Comparison of ENCODE assay signal across 8 cellular contexts in the genomic region with DNA sequence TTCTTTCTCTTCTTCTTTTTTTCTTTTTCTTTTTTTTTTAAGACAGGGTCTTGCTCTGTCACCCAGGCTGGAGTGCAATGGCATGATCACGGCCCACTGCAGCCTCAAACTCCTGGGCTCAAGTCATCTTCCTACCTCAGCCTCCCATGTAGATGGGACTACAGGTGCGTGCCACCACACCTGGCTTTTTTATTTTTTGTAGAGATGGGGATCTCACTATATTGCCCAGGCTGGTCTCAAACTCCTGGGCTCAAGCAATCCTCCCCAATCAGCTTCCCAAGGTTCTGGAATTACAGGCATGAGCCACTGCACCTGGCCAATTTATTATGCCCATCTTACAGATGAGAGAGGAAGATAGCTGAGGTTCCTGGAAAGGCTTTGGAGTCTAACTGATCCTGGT. TPM values are rescaled to one million over a fixed set of nuclear protein-coding genes. Genes with fewer than 3 reads are reported as not detected.
DNase-seq lines count a peak whose midpoint lies in the region; ATAC-seq and TF ChIP-seq lines count a peak whose summit lies in the region.
"Not testable (repeated sequence)": the region's sequence is repeated elsewhere in the genome, so short reads cannot be mapped to it uniquely, and the experiment has no call there.

No MANE protein-coding gene starts in this region.

- H3K27ac Mint-ChIP-seq in CD4-positive, alpha-beta T cell; T-helper 17 cell; activated T-cell treated with anti-CD3 and anti-CD28 coated beads, Interleukin-2, amount 50 U/mL, for 72 hours: not testable (repeated sequence)
- H3K27ac Mint-ChIP-seq in naive thymus-derived CD4-positive, alpha-beta T cell = peak overlapping the region in 6 of 9 donors; percentile 33 to 78 (median 46)
- peak overlapping the region; percentile 90 for H3K27ac Mint-ChIP-seq in stimulated activated effector memory CD8-positive, alpha-beta T cell treated with anti-CD3 and anti-CD28 coated beads, Interleukin-12 subunit alpha, Interleukin-12 subunit beta, amount 100 ng/mL, for 72 hours

- TF ChIP-seq EP300 in tibial nerve (IDR thresholded peaks at IDR 0.05) = not testable (repeated sequence)

- ATAC-seq in CD4-positive, alpha-beta T cell (ENCODE audit: poor library complexity); T-helper 17 cell; activated T-cell treated with anti-CD3 and anti-CD28 coated beads, Interleukin-2, amount 50 U/mL, for 72 hours (replicated peaks in 1 of 2); heart left ventricle; naive thymus-derived CD4-positive, alpha-beta T cell; stimulated activated effector memory CD8-positive, alpha-beta T cell treated with anti-CD3 and anti-CD28 coated beads, Interleukin-12 subunit alpha, Interleukin-12 subunit beta, amount 100 ng/mL, for 72 hours: not testable (repeated sequence)

- POLR2A ChIA-PET in CD4-positive, alpha-beta T cell (lab: Charles Lee) = interaction anchor here (0.8 to 2.7 kb wide), 3 partner anchors 9 to 22 kb away, joined by 3 to 11 read pairs (median 7); partner anchors contain the start of genes ARPC4 and TADA3
- POLR2A ChIA-PET in naive thymus-derived CD4-positive, alpha-beta T cell (lab: Charles Lee) = interaction anchor here (0.5 to 1.3 kb wide), 4 partner anchors 20 to 225 kb away, joined by 3 read pairs; no protein-coding TSS in a partner anchor

- H3K4me3 Mint-ChIP-seq in CD4-positive, alpha-beta T cell = peak overlapping the region; percentile 49
- H3K4me3 Mint-ChIP-seq in T-helper 17 cell = peak overlapping the region; percentile 69
- H3K4me3 Mint-ChIP-seq in activated T-cell treated with anti-CD3 and anti-CD28 coated beads, Interleukin-2, amount 50 U/mL, for 72 hours = peak overlapping the region; percentile 78 to 88
- peak overlapping the region in 9 of 10 donors; percentile 19 to 87 (median 66) for H3K4me3 Mint-ChIP-seq in naive thymus-derived CD4-positive, alpha-beta T cell
- peak overlapping the region; percentile 80 for H3K4me3 Mint-ChIP-seq in stimulated activated effector memory CD8-positive, alpha-beta T cell treated with anti-CD3 and anti-CD28 coated beads, Interleukin-12 subunit alpha, Interleukin-12 subunit beta, amount 100 ng/mL, for 72 hours

- not testable (repeated sequence) for H3K36me3 Mint-ChIP-seq in CD4-positive, alpha-beta T cell (ENCODE audit: low read depth); T-helper 17 cell (ENCODE audit: low read depth); activated T-cell treated with anti-CD3 and anti-CD28 coated beads, Interleukin-2, amount 50 U/mL, for 72 hours (ENCODE audit: insufficient read depth in 2 of 2)
- peaks cover 0 to 11% (median 0%) of the 10 kb centered on the region in 5 donors for H3K36me3 Mint-ChIP-seq in naive thymus-derived CD4-positive, alpha-beta T cell
- H3K36me3 Mint-ChIP-seq in stimulated activated effector memory CD8-positive, alpha-beta T cell treated with anti-CD3 and anti-CD28 coated beads, Interleukin-12 subunit alpha, Interleukin-12 subunit beta, amount 100 ng/mL, for 72 hours = peaks cover 34% of the 10 kb centered on the region

- not testable (repeated sequence) for H3K27me3 Mint-ChIP-seq in CD4-positive, alpha-beta T cell; T-helper 17 cell; activated T-cell treated with anti-CD3 and anti-CD28 coated beads, Interleukin-2, amount 50 U/mL, for 72 hours (ENCODE audit: low read depth); naive thymus-derived CD4-positive, alpha-beta T cell

- not testable (repeated sequence) for H3K27me3 ChIP-seq in CD4-positive, alpha-beta T cell (ENCODE audit: control insufficient read depth, insufficient read depth, low read length); ascending aorta; heart left ventricle; naive thymus-derived CD4-positive, alpha-beta T cell (ENCODE audit: control insufficient read depth in 2 of 2, insufficient read depth in 2 of 2, low read length in 2 of 2); tibial nerve

- CTCF ChIA-PET in CD4-positive, alpha-beta T cell (lab: Charles Lee) = interaction anchor here (0.7 kb wide), 1 partner anchor 14 kb away, joined by 3 read pairs; no protein-coding TSS in a partner anchor
- CTCF ChIA-PET in naive thymus-derived CD4-positive, alpha-beta T cell (lab: Charles Lee) = not testable (repeated sequence)

- intact Hi-C loops in CD4-positive, alpha-beta T cell (cut with DNase I, micrococcal nuclease); ascending aorta (cut with DNase I); heart left ventricle (cut with DNase I); naive thymus-derived CD4-positive, alpha-beta T cell (cut with micrococcal nuclease): not testable (repeated sequence)

- TF ChIP-seq POLR2A in heart left ventricle (IDR thresholded peaks at IDR 0.05); tibial nerve (IDR thresholded peaks at IDR 0.05): not testable (repeated sequence)

- WGBS in heart left ventricle, 4 donors = 88 to 97% (median 92%) methylated on average over 2 of the region's 2 CpGs
- 86 to 88% methylated on average over 2 of the region's 2 CpGs for WGBS in tibial nerve, 2 donors

- not testable (repeated sequence) for DNase-seq in CD4-positive, alpha-beta T cell; T-helper 17 cell; activated T-cell treated with anti-CD3 and anti-CD28 coated beads, Interleukin-2, amount 50 U/mL, for 72 hours; ascending aorta (ENCODE audit: low spot score in 2 of 2); heart left ventricle; naive thymus-derived CD4-positive, alpha-beta T cell; stimulated activated effector memory CD8-positive, alpha-beta T cell treated with anti-CD3 and anti-CD28 coated beads, Interleukin-12 subunit alpha, Interleukin-12 subunit beta, amount 100 ng/mL, for 72 hours (ENCODE audit: low spot score in 2 of 2); tibial nerve (ENCODE audit: low spot score in 2 of 2)

- not testable (repeated sequence) for H3K36me3 ChIP-seq in ascending aorta; heart left ventricle; naive thymus-derived CD4-positive, alpha-beta T cell (ENCODE audit: control insufficient read depth in 2 of 3, insufficient read depth in 3 of 3, low read length in 3 of 3); tibial nerve

- H3K4me1 Mint-ChIP-seq in CD4-positive, alpha-beta T cell (ENCODE audit: low read depth) = peaks cover 18% of the 10 kb centered on the region
- peaks cover 37% of the 10 kb centered on the region for H3K4me1 Mint-ChIP-seq in T-helper 17 cell
- H3K4me1 Mint-ChIP-seq in activated T-cell treated with anti-CD3 and anti-CD28 coated beads, Interleukin-2, amount 50 U/mL, for 72 hours (ENCODE audit: low read depth) = peaks cover 40% of the 10 kb centered on the region
- peaks cover 13 to 46% (median 26%) of the 10 kb centered on the region in 7 donors for H3K4me1 Mint-ChIP-seq in naive thymus-derived CD4-positive, alpha-beta T cell
- peaks cover 49% of the 10 kb centered on the region for H3K4me1 Mint-ChIP-seq in stimulated activated effector memory CD8-positive, alpha-beta T cell treated with anti-CD3 and anti-CD28 coated beads, Interleukin-12 subunit alpha, Interleukin-12 subunit beta, amount 100 ng/mL, for 72 hours

- H3K9me3 Mint-ChIP-seq in CD4-positive, alpha-beta T cell; activated T-cell treated with anti-CD3 and anti-CD28 coated beads, Interleukin-2, amount 50 U/mL, for 72 hours; naive thymus-derived CD4-positive, alpha-beta T cell; stimulated activated effector memory CD8-positive, alpha-beta T cell treated with anti-CD3 and anti-CD28 coated beads, Interleukin-12 subunit alpha, Interleukin-12 subunit beta, amount 100 ng/mL, for 72 hours: not testable (repeated sequence)

- H3K4me1 ChIP-seq in ascending aorta (peaks cover 0 to 25% of the 10 kb centered on the region in 2 donors), heart left ventricle (peaks cover 0 to 46% (median 31%) of the 10 kb centered on the region in 12 donors), tibial nerve (peaks cover 0 to 44% (median 27%) of the 10 kb centered on the region in 4 donors)
- peaks cover 8 to 13% of the 10 kb centered on the region in 2 donors for H3K4me1 ChIP-seq in naive thymus-derived CD4-positive, alpha-beta T cell (ENCODE audit: control insufficient read depth in 2 of 2, insufficient read depth in 2 of 2, low read length in 2 of 2)

- peak overlapping the region in 1 of 2 donors; percentile 92 for H3K4me3 ChIP-seq in ascending aorta
- not testable (repeated sequence) for H3K4me3 ChIP-seq in heart left ventricle; naive thymus-derived CD4-positive, alpha-beta T cell (ENCODE audit: low read length); tibial nerve

- not testable (repeated sequence) for H3K9me3 ChIP-seq in CD4-positive, alpha-beta T cell (ENCODE audit: control insufficient read depth, low read length); T-helper 17 cell (ENCODE audit: control insufficient read depth, low read length, poor library complexity, severe bottlenecking); ascending aorta; heart left ventricle; naive thymus-derived CD4-positive, alpha-beta T cell (ENCODE audit: control insufficient read depth in 2 of 3, low read length in 3 of 3); tibial nerve

- not testable (repeated sequence) for TF ChIP-seq CTCF in CD4-positive, alpha-beta T cell (IDR thresholded peaks at IDR 0.05); ascending aorta (IDR thresholded peaks at IDR 0.05); heart left ventricle (IDR thresholded peaks at IDR 0.05); tibial nerve (IDR thresholded peaks at IDR 0.05)

- H3K27ac ChIP-seq in CD4-positive, alpha-beta T cell (ENCODE audit: low read depth, low read length); naive thymus-derived CD4-positive, alpha-beta T cell (ENCODE audit: low read depth, low read length): not testable (repeated sequence)
- peak overlapping the region; percentile 81 to 88 for H3K27ac ChIP-seq in ascending aorta
- peak overlapping the region in 9 of 12 donors; percentile 48 to 90 (median 86) for H3K27ac ChIP-seq in heart left ventricle
- H3K27ac ChIP-seq in tibial nerve = peak overlapping the region in 3 of 4 donors; percentile 16 to 97 (median 91)

RNA-seq across cellular contexts. Expression of gene CAMK1, which starts 1.3 kb away (rescaled TPM):
- total RNA-seq in CD4-positive, alpha-beta T cell = 1 to 10 TPM in 1 of 2 experiments, under 1 TPM in 1; 0.74 to 1.1 TPM
- total RNA-seq in T-helper 17 cell (1 to 10 TPM; 1.9 to 2.2 TPM), ascending aorta (82.9 TPM), heart left ventricle (10 to 100 TPM in 7 of 9 donors, 1 to 10 TPM in 2; 9.7 to 26.3 (median 14.7) TPM), tibial nerve (10 to 100 TPM; 60.3 to 94.8 (median 72.2) TPM)
- 10 to 100 TPM; 38.6 to 47.4 TPM for total RNA-seq in activated T-cell treated with anti-CD3 and anti-CD28 coated beads, Interleukin-2, amount 50 U/mL, for 72 hours
- polyA plus RNA-seq in heart left ventricle = 10 to 100 TPM; 13.8 to 17.5 TPM
- total RNA-seq in naive thymus-derived CD4-positive, alpha-beta T cell = 10 to 100 TPM in 2 of 5 experiments, 1 to 10 TPM in 3; 2.1 to 36.3 (median 2.5) TPM
- 1 to 10 TPM in 1 of 2 donors, under 1 TPM in 1; 0.85 to 2.1 TPM for polyA plus RNA-seq in naive thymus-derived CD4-positive, alpha-beta T cell

RNA-seq across cellular contexts. Expression of gene OGG1, which starts 21.3 kb away (rescaled TPM):
- total RNA-seq in CD4-positive, alpha-beta T cell = 1 to 10 TPM; 7.1 to 8.9 TPM
- total RNA-seq in T-helper 17 cell (10 to 100 TPM; 18.4 to 22.6 TPM), ascending aorta (36.0 TPM), heart left ventricle (10 to 100 TPM in 2 of 9 donors, 1 to 10 TPM in 7; 6.2 to 14.8 (median 8.3) TPM), tibial nerve (10 to 100 TPM; 26.8 to 54.9 (median 40.6) TPM)
- 10 to 100 TPM; 31.0 to 33.4 TPM for total RNA-seq in activated T-cell treated with anti-CD3 and anti-CD28 coated beads, Interleukin-2, amount 50 U/mL, for 72 hours
- 10 to 100 TPM in 1 of 2 donors, 1 to 10 TPM in 1; 9.8 to 12.2 TPM for polyA plus RNA-seq in heart left ventricle
- 10 to 100 TPM; 18.8 to 42.9 (median 31.6) TPM for total RNA-seq in naive thymus-derived CD4-positive, alpha-beta T cell
- polyA plus RNA-seq in naive thymus-derived CD4-positive, alpha-beta T cell = 10 to 100 TPM; 18.4 to 26.8 TPM

RNA-seq across cellular contexts. Expression of gene TADA3, which starts 21.3 kb away (rescaled TPM):
- total RNA-seq in CD4-positive, alpha-beta T cell = 10 to 100 TPM; 14.7 to 16.5 TPM
- total RNA-seq in T-helper 17 cell (10 to 100 TPM; 32.2 to 35.2 TPM), ascending aorta (106 TPM), heart left ventricle (10 to 100 TPM; 32.8 to 61.5 (median 45.9) TPM), tibial nerve (10 to 100 TPM; 56.1 to 69.0 (median 65.4) TPM)
- 100 to 1,000 TPM; 105 to 112 TPM for total RNA-seq in activated T-cell treated with anti-CD3 and anti-CD28 coated beads, Interleukin-2, amount 50 U/mL, for 72 hours
- polyA plus RNA-seq in heart left ventricle = 10 to 100 TPM; 37.2 to 53.3 TPM
- total RNA-seq in naive thymus-derived CD4-positive, alpha-beta T cell = 10 to 100 TPM; 31.6 to 67.4 (median 36.8) TPM
- 10 to 100 TPM; 44.3 to 69.5 TPM for polyA plus RNA-seq in naive thymus-derived CD4-positive, alpha-beta T cell

RNA-seq across cellular contexts. Expression of gene ARPC4, which starts 21.9 kb away (rescaled TPM):
- total RNA-seq in CD4-positive, alpha-beta T cell = 10 to 100 TPM; 88.7 to 91.3 TPM
- total RNA-seq in T-helper 17 cell (100 to 1,000 TPM; 155 to 192 TPM), ascending aorta (160 TPM), heart left ventricle (100 to 1,000 TPM in 1 of 9 donors, 10 to 100 TPM in 8; 48.8 to 147 (median 79.7) TPM), tibial nerve (100 to 1,000 TPM in 2 of 4 donors, 10 to 100 TPM in 2; 96.3 to 169 (median 125) TPM)
- total RNA-seq in activated T-cell treated with anti-CD3 and anti-CD28 coated beads, Interleukin-2, amount 50 U/mL, for 72 hours = 100 to 1,000 TPM; 168 to 176 TPM
- 100 to 1,000 TPM in 1 of 2 donors, 10 to 100 TPM in 1; 30.0 to 151 TPM for polyA plus RNA-seq in heart left ventricle
- total RNA-seq in naive thymus-derived CD4-positive, alpha-beta T cell = 100 to 1,000 TPM; 128 to 273 (median 129) TPM
- polyA plus RNA-seq in naive thymus-derived CD4-positive, alpha-beta T cell = 100 to 1,000 TPM; 205 to 212 TPM

RNA-seq across cellular contexts. Expression of gene TTLL3, which starts 39.1 kb away (rescaled TPM):
- total RNA-seq in CD4-positive, alpha-beta T cell = 10 to 100 TPM; 50.5 to 58.6 TPM
- 10 to 100 TPM; 87.2 to 88.7 TPM for total RNA-seq in T-helper 17 cell
- total RNA-seq in activated T-cell treated with anti-CD3 and anti-CD28 coated beads, Interleukin-2, amount 50 U/mL, for 72 hours = 10 to 100 TPM; 63.6 to 75.5 TPM
- total RNA-seq in ascending aorta = 47.0 TPM
- total RNA-seq in heart left ventricle = 10 to 100 TPM in 5 of 9 donors, 1 to 10 TPM in 4; 7.0 to 30.3 (median 11.8) TPM
- 10 to 100 TPM in 1 of 2 donors, 1 to 10 TPM in 1; 4.7 to 17.3 TPM for polyA plus RNA-seq in heart left ventricle
- 100 to 1,000 TPM in 1 of 5 experiments, 10 to 100 TPM in 4; 54.9 to 106 (median 68.0) TPM for total RNA-seq in naive thymus-derived CD4-positive, alpha-beta T cell
- polyA plus RNA-seq in naive thymus-derived CD4-positive, alpha-beta T cell = 1 to 10 TPM; 2.5 to 3.3 TPM
- 100 to 1,000 TPM in 3 of 4 donors, 10 to 100 TPM in 1; 58.2 to 173 (median 120) TPM for total RNA-seq in tibial nerve
